ENCODE assay signal across 8 cellular contexts in genomic region chr1:5975133-5975880, GRCh38. TPM values are rescaled to one million over a fixed set of nuclear protein-coding genes. Genes with fewer than 3 reads are reported as not detected.
DNase-seq lines count a peak whose midpoint lies in the region; ATAC-seq and TF ChIP-seq lines count a peak whose summit lies in the region.

No MANE protein-coding gene starts in this region.

- H3K36me3 Mint-ChIP-seq in brain: peaks cover 17% of the 10 kb centered on the region

- no peak overlapping the region for H3K4me3 Mint-ChIP-seq in brain

- TF ChIP-seq CTCF in brain (conservative IDR thresholded peaks at IDR 0.05): peak; percentile 81 to 91

- peak; percentile 65 for DNase-seq in DMS53 (lab: John Stamatoyannopoulos, UW)
- peak; percentile 69 for DNase-seq in HuH-7 (ENCODE audit: low spot score)
- DNase-seq in SKM-1 (lab: John Stamatoyannopoulos, UW; ENCODE audit: unreplicated experiment): peak; percentile 36
- peak; percentile 62 for DNase-seq in iPS-NIHi11 (ENCODE audit: low spot score)
- DNase-seq in stimulated activated CD4-positive, alpha-beta T cell treated with anti-CD3 and anti-CD28 coated beads, Interleukin-12 subunit alpha, Interleukin-12 subunit beta, amount 100 ng/mL, for 4 hours: peak; percentile 35

- H3K4me1 Mint-ChIP-seq in brain: peaks cover 42% of the 10 kb centered on the region

- no peaks in the 10 kb centered on the region for H3K9me3 Mint-ChIP-seq in brain

- ATAC-seq in HG03159 (IDR thresholded peaks at IDR 0.05; ENCODE audit: unreplicated experiment) (no peak), GM21825 (IDR thresholded peaks at IDR 0.05; ENCODE audit: unreplicated experiment) (no peak)

- H3K27me3 Mint-ChIP-seq in brain: peaks cover 2% of the 10 kb centered on the region

- H3K27ac Mint-ChIP-seq in brain: peak overlapping the region in 2 of 5 experiments; percentile 20 to 45

RNA-seq across cellular contexts. Expression of gene NPHP4, which starts 16.9 kb away (rescaled TPM):
- 10.4 TPM for polyA plus RNA-seq in brain (ENCODE audit: insufficient read depth, low read depth, low replicate concordance)
